In the genomic region with DNA sequence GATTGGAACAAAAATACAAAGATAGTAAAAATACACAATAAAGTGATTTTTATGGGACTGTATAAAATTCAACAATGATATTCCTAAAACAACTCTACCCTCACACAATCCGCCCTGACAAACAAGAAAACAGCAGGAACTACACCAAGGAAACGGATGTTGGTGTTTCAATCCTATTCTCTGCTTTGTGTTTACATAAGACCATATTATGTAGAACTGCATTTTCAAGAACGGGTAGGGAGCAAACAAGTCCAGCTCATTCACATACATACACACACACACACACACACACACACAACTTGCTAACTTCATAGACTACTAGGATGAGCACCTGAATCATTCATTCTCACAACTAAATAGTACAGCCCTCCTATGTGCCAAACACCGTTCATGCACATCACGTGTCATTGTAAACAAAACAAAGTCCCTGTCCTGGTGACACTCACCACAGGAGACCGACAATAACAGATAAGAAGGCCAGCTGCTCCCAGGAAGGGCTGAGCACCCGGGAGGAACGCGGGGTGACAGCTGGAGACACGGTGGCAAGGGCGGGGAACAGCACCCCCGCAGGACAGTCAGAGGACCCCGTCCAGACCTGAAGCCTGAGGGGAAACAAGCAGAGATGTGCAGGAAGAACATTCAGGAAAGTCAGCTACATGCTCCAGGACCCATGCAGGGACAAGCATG, we compare ENCODE assay signal across 1 cellular context.
TF ChIP-seq lines count a peak whose summit lies in the region.

No MANE protein-coding gene starts in this region.

TF ChIP-seq in SK-N-SH, 30 proteins besides CTCF, POLR2A, EP300 and RAD21 (continued from another document):
- no peak for TF ChIP-seq CHD2 (IDR thresholded peaks at IDR 0.05; ENCODE audit: low read length, partially characterized antibody)
- no peak for TF ChIP-seq GABPA (IDR thresholded peaks at IDR 0.05; ENCODE audit: low read depth)
- no peak for TF ChIP-seq GATA2 (CRISPR knock-in tag; IDR thresholded peaks at IDR 0.05)
- no peak for TF ChIP-seq SIN3A (IDR thresholded peaks at IDR 0.05; ENCODE audit: borderline replicate concordance, low read depth, low read length)
- TF ChIP-seq, protein P1, sequence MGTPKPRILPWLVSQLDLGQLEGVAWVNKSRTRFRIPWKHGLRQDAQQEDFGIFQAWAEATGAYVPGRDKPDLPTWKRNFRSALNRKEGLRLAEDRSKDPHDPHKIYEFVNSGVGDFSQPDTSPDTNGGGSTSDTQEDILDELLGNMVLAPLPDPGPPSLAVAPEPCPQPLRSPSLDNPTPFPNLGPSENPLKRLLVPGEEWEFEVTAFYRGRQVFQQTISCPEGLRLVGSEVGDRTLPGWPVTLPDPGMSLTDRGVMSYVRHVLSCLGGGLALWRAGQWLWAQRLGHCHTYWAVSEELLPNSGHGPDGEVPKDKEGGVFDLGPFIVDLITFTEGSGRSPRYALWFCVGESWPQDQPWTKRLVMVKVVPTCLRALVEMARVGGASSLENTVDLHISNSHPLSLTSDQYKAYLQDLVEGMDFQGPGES (IDR thresholded peaks at IDR 0.05; ENCODE audit: low read depth, low read length): no peak
- TF ChIP-seq, protein P2, sequence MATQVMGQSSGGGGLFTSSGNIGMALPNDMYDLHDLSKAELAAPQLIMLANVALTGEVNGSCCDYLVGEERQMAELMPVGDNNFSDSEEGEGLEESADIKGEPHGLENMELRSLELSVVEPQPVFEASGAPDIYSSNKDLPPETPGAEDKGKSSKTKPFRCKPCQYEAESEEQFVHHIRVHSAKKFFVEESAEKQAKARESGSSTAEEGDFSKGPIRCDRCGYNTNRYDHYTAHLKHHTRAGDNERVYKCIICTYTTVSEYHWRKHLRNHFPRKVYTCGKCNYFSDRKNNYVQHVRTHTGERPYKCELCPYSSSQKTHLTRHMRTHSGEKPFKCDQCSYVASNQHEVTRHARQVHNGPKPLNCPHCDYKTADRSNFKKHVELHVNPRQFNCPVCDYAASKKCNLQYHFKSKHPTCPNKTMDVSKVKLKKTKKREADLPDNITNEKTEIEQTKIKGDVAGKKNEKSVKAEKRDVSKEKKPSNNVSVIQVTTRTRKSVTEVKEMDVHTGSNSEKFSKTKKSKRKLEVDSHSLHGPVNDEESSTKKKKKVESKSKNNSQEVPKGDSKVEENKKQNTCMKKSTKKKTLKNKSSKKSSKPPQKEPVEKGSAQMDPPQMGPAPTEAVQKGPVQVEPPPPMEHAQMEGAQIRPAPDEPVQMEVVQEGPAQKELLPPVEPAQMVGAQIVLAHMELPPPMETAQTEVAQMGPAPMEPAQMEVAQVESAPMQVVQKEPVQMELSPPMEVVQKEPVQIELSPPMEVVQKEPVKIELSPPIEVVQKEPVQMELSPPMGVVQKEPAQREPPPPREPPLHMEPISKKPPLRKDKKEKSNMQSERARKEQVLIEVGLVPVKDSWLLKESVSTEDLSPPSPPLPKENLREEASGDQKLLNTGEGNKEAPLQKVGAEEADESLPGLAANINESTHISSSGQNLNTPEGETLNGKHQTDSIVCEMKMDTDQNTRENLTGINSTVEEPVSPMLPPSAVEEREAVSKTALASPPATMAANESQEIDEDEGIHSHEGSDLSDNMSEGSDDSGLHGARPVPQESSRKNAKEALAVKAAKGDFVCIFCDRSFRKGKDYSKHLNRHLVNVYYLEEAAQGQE (IDR thresholded peaks at IDR 0.05; ENCODE audit: low read depth, low read length): no peak
- no peak for TF ChIP-seq FOSL2 (IDR thresholded peaks at IDR 0.05; ENCODE audit: borderline replicate concordance, low read depth)
- TF ChIP-seq RCOR1 (IDR thresholded peaks at IDR 0.05; ENCODE audit: low read length): no peak
- no peak for TF ChIP-seq TCF12 (IDR thresholded peaks at IDR 0.05)
- TF ChIP-seq MEF2A (IDR thresholded peaks at IDR 0.05; ENCODE audit: borderline replicate concordance, low read depth): no peak
- TF ChIP-seq TEAD4 (IDR thresholded peaks at IDR 0.05; ENCODE audit: borderline replicate concordance, insufficient read depth): no peak
- no peak for TF ChIP-seq EZH2phosphoT487 (IDR thresholded peaks at IDR 0.05; ENCODE audit: borderline replicate concordance, low read depth)
- TF ChIP-seq NRF1 (IDR thresholded peaks at IDR 0.05; ENCODE audit: low read depth, low read length): no peak
- TF ChIP-seq JUND (IDR thresholded peaks at IDR 0.05): no peak
